ENCODE assay signal across 8 cellular contexts in the genomic region with DNA sequence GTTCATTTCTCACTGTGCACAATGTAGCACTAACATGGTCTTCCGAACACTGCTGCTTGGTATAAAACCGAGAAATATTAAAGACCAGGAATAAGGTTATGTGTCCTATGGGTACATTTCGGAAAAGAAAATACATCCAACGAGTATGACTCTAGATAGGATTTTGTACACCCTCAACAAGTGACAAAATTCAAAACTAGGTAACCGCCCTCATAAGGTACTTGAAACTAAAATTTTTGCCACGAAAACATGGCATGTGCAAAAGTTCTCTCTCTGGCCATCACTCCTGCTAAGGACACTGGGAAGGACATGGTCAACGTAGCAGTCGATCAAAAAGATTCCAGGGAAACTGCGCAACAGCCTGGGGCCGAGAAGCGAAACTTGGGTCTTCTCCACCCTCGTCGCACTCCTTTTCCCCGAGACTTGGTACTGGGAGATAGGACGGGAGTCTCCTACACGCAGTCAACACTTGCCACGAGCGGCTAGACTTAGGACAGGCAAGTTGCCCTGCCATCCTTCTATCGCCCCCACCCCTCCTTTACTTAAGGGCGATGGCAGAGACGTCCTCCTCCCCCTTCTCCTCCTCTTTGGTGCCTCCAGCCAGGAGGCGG. TPM values are rescaled to one million over a fixed set of nuclear protein-coding genes. Genes with fewer than 3 reads are reported as not detected.
DNase-seq lines count a peak whose midpoint lies in the region; ATAC-seq and TF ChIP-seq lines count a peak whose summit lies in the region.

No MANE protein-coding gene starts in this region.

- no peaks in the 10 kb centered on the region for H3K9me3 ChIP-seq in NT2/D1 (ENCODE audit: insufficient read depth, low read length)
- no peaks in the 10 kb centered on the region for H3K9me3 ChIP-seq in stomach

- peak overlapping the region; percentile 98 for H3K9ac ChIP-seq in NT2/D1 (ENCODE audit: insufficient read length, low read depth)

- TF ChIP-seq EP300 in stomach (IDR thresholded peaks at IDR 0.05): no peak

- H3K27ac ChIP-seq in layer of hippocampus (ENCODE audit: low read depth, low read length): peak overlapping the region; percentile 100
- H3K27ac ChIP-seq in stomach: peak overlapping the region; percentile 95 to 100 (median 99)

- H3K4me1 ChIP-seq in NT2/D1 (ENCODE audit: insufficient read depth, insufficient read length) (no peaks in the 10 kb centered on the region), stomach (peaks cover 26 to 64% (median 47%) of the 10 kb centered on the region in 4 donors)

- TF ChIP-seq POLR2A in stomach (IDR thresholded peaks at IDR 0.05): no peak

- CTCF ChIA-PET in BJ (lab: Yijun Ruan, JAX): interaction anchor here (1.0 to 1.2 kb wide), 2 partner anchors 64 to 67 kb away, joined by 4 to 6 read pairs; no protein-coding TSS in a partner anchor

- H3K36me3 ChIP-seq in BJ (ENCODE audit: control insufficient read depth, insufficient read depth, low read length) (peaks cover 1% of the 10 kb centered on the region; the same call in 1 of the 2 replicates), NT2/D1 (ENCODE audit: insufficient read depth, insufficient read length, low read length) (peaks cover 27% of the 10 kb centered on the region), stomach (peaks cover 0 to 24% (median 22%) of the 10 kb centered on the region in 4 donors)

- peak; percentile 1 for ATAC-seq in GM21447 (IDR thresholded peaks at IDR 0.05; ENCODE audit: unreplicated experiment)

- intact Hi-C loops in stomach (cut with DNase I; ENCODE audit: low total_unique reads): no loop called here

- H3K27me3 ChIP-seq in BJ (ENCODE audit: control insufficient read depth, insufficient read depth, low read length): no peaks in the 10 kb centered on the region
- H3K27me3 ChIP-seq in NT2/D1 (ENCODE audit: insufficient read depth, insufficient read length): no peaks in the 10 kb centered on the region
- H3K27me3 ChIP-seq in layer of hippocampus (ENCODE audit: control insufficient read depth, insufficient read depth, low read length): no peaks in the 10 kb centered on the region
- no peaks in the 10 kb centered on the region for H3K27me3 ChIP-seq in stomach

- POLR2A ChIA-PET in BJ (lab: Charles Lee): interaction anchor here (0.6 to 0.7 kb wide), 4 partner anchors 13 to 286 kb away, joined by 3 to 4 read pairs (median 4); no protein-coding TSS in a partner anchor

- H3K4me3 ChIP-seq in BJ (ENCODE audit: low read depth, low read length): peak overlapping the region; percentile 73
- peak overlapping the region; percentile 90 for H3K4me3 ChIP-seq in NT2/D1 (ENCODE audit: insufficient read length, low read depth)
- H3K4me3 ChIP-seq in stomach: peak overlapping the region; percentile 80 to 86 (median 83)

- peak; percentile 84 for DNase-seq in BJ (ENCODE audit: low read depth)
- peak; percentile 87 for DNase-seq in NT2/D1 (ENCODE audit: low read depth, low spot score)
- peak; percentile 50 to 85 for DNase-seq in cerebellar nuclear complex (lab: John Stamatoyannopoulos, UW)
- DNase-seq in stomach: peak; percentile 80
- no peak for DNase-seq in effector CD8-positive, alpha-beta T cell (lab: John Stamatoyannopoulos, UW)
- DNase-seq in NCI-H1436 treated with DMSO at 0.1 percent for 48 hours (lab: John Stamatoyannopoulos, UW): no peak

- WGBS in stomach, 5 donors: 0 to 2% (median 1%) methylated on average over 18 to 22 of the region's 22 CpGs

- no peak for TF ChIP-seq CTCF in BJ (IDR thresholded peaks at IDR 0.05; ENCODE audit: insufficient read depth, low read depth, low read length)
- no peak for TF ChIP-seq CTCF in stomach (IDR thresholded peaks at IDR 0.05)

RNA-seq across cellular contexts. Expression of gene TOR1AIP1, which starts 0.3 kb away (rescaled TPM):
- polyA plus RNA-seq in BJ (2011; rRNA removed): 16.4 and 35.1 TPM in 2 replicates
- 12.9 and 13.5 TPM in 2 replicates for polyA minus RNA-seq in BJ (2011; rRNA and poly(A)+ RNA removed)
- total RNA-seq in stomach: 100 to 1,000 TPM in 1 of 5 donors, 10 to 100 TPM in 3, 1 to 10 TPM in 1; 9.0 to 129 (median 50.3) TPM
- 10 to 100 TPM; 18.8 to 28.0 (median 24.8) TPM for polyA plus RNA-seq in stomach

RNA-seq across cellular contexts. Expression of gene TOR1AIP2, which starts 4.1 kb away (rescaled TPM):
- polyA plus RNA-seq in BJ (2011; rRNA removed): 17.4 and 33.4 TPM in 2 replicates
- polyA minus RNA-seq in BJ (2011; rRNA and poly(A)+ RNA removed): 66.7 and 68.8 TPM in 2 replicates
- total RNA-seq in stomach: 100 to 1,000 TPM in 1 of 5 donors, 10 to 100 TPM in 4; 19.7 to 106 (median 65.1) TPM
- polyA plus RNA-seq in stomach: 1 to 10 TPM; 5.5 to 8.7 (median 7.8) TPM

Comparison
In these comparisons a context has a peak if more than half of its experiments do, and no peak if none do; other contexts are left out.
1. DNase-seq: peak in BJ (single experiment), NT2/D1 (single experiment), cerebellar nuclear complex (2 of 2) and stomach (single experiment); none in effector CD8-positive, alpha-beta T cell (single experiment) and NCI-H1436 treated with DMSO at 0.1 percent for 48 hours (single experiment).
2. Peak in every context shown above with its lines, with median percentiles within 50 percentile points of each other: H3K4me3 ChIP-seq.